ENCODE assay signal across 16 cellular contexts in genomic region chr15:29676961-29677402, GRCh38.
DNase-seq lines count a peak whose midpoint lies in the region; ATAC-seq, FAIRE-seq and TF ChIP-seq lines count a peak whose summit lies in the region.
"Had no signal": no experiment of that assay in that cellular context is flagged by ENCODE, and none has a peak within 500 bp of the region (broad histone marks: within the 10 kb centered on the region; RNA-seq: fewer than 3 reads in every experiment).

No MANE protein-coding gene starts in this region.

- no peaks in the 10 kb centered on the region for H3K36me3 Mint-ChIP-seq in naive thymus-derived CD4-positive, alpha-beta T cell

- H2AFZ ChIP-seq in ACC112 (ENCODE audit: low read length, unreplicated experiment): peak overlapping the region; percentile 73

- no peak for FAIRE-seq in urothelium cell line (lab: Jason Lieb, UNC)

- H3K4me3 Mint-ChIP-seq in naive thymus-derived CD4-positive, alpha-beta T cell: no peak overlapping the region

- WGBS in body of pancreas, 2 donors: 59 to 63% methylated on average over 8 of the region's 8 CpGs

- peaks cover 0 to 5% (median 0%) of the 10 kb centered on the region in 7 donors for H3K4me1 Mint-ChIP-seq in naive thymus-derived CD4-positive, alpha-beta T cell

- peaks cover 29% of the 10 kb centered on the region for H3K4me1 ChIP-seq in ACC112 (ENCODE audit: control insufficient read depth, insufficient read depth, low read length, unreplicated experiment)
- peaks cover 33% of the 10 kb centered on the region for H3K4me1 ChIP-seq in body of pancreas
- no peaks in the 10 kb centered on the region for H3K4me1 ChIP-seq in SJCRH30
- H3K4me1 ChIP-seq in naive thymus-derived CD4-positive, alpha-beta T cell (ENCODE audit: control insufficient read depth in 2 of 2, insufficient read depth in 2 of 2, low read length in 2 of 2): no peaks in the 10 kb centered on the region
- H3K4me1 ChIP-seq: BE2C had no signal

- H3K27me3 ChIP-seq in ACC112 (ENCODE audit: insufficient read depth, low read length): no peaks in the 10 kb centered on the region
- H3K27me3 ChIP-seq in body of pancreas: no peaks in the 10 kb centered on the region
- H3K27me3 ChIP-seq in SJCRH30: no peaks in the 10 kb centered on the region
- peaks cover 0 to 3% of the 10 kb centered on the region in 2 donors for H3K27me3 ChIP-seq in naive thymus-derived CD4-positive, alpha-beta T cell (ENCODE audit: control insufficient read depth in 2 of 2, insufficient read depth in 2 of 2, low read length in 2 of 2)
- H3K27me3 ChIP-seq: BE2C had no signal

- H3K4me3 ChIP-seq in ACC112 (ENCODE audit: low read depth, low read length) (peak overlapping the region; percentile 58), body of pancreas (no peak overlapping the region), SJCRH30 (no peak overlapping the region)
- H3K4me3 ChIP-seq in naive thymus-derived CD4-positive, alpha-beta T cell (ENCODE audit: low read length): no peak overlapping the region
- H3K4me3 ChIP-seq: gastrocnemius medialis had no signal

- intact Hi-C loops in body of pancreas (cut with DNase I): no loop called here
- intact Hi-C loops in naive thymus-derived CD4-positive, alpha-beta T cell (cut with micrococcal nuclease): no loop called here

- peaks cover 3% of the 10 kb centered on the region; the same call in 1 of the 2 replicates for H3K36me3 ChIP-seq in ACC112 (ENCODE audit: insufficient read depth, low read length)
- no peaks in the 10 kb centered on the region for H3K36me3 ChIP-seq in body of pancreas (replicated peaks in 1 of 2; ENCODE audit: insufficient read depth in 1 of 2, low read depth in 2 of 2)
- no peaks in the 10 kb centered on the region for H3K36me3 ChIP-seq in SJCRH30
- H3K36me3 ChIP-seq in naive thymus-derived CD4-positive, alpha-beta T cell (ENCODE audit: control insufficient read depth in 2 of 3, insufficient read depth in 3 of 3, low read length in 3 of 3): no peaks in the 10 kb centered on the region
- H3K36me3 ChIP-seq: BE2C, gastrocnemius medialis had no signal

- peaks cover 0 to 4% (median 0%) of the 10 kb centered on the region in 11 donors for H3K9me3 Mint-ChIP-seq in naive thymus-derived CD4-positive, alpha-beta T cell

- H3K27ac ChIP-seq in ACC112 (ENCODE audit: low read depth, low read length) (peak overlapping the region; percentile 65), body of pancreas (peak overlapping the region in 3 of 4 donors; percentile 78 to 94 (median 90)), SJCRH30 (no peak overlapping the region)
- no peak overlapping the region for H3K27ac ChIP-seq in naive thymus-derived CD4-positive, alpha-beta T cell (ENCODE audit: low read depth, low read length)
- H3K27ac ChIP-seq: gastrocnemius medialis had no signal

- peaks cover 15% of the 10 kb centered on the region for H3K79me2 ChIP-seq in ACC112 (ENCODE audit: control insufficient read depth, insufficient read depth, low read length, unreplicated experiment)

- no peak overlapping the region for H3K27ac Mint-ChIP-seq in naive thymus-derived CD4-positive, alpha-beta T cell

- TF ChIP-seq CTCF in body of pancreas (IDR thresholded peaks at IDR 0.05): no peak

- POLR2A ChIA-PET in naive thymus-derived CD4-positive, alpha-beta T cell (lab: Charles Lee): no interaction called here

- DNase-seq in HT1080 (ENCODE audit: low read depth) (peak; percentile 68), body of pancreas (peak in 1 of 4 donors; percentile 36), left kidney (ENCODE audit: low read depth, low spot score) (peak; percentile 82), SJCRH30 (no peak), urothelium cell line (ENCODE audit: low spot score) (no peak)
- no peak for DNase-seq in stimulated activated CD4-positive, alpha-beta T cell treated with anti-CD3 and anti-CD28 coated beads, Interleukin-4, amount 100 ng/mL, for 24 hours
- no peak for DNase-seq in naive thymus-derived CD4-positive, alpha-beta T cell
- DNase-seq: activated CD4-positive, alpha-beta T cell treated with anti-CD3 and anti-CD28 coated beads, Interleukin-2, amount 50 U/mL, for 1 hour; activated effector memory CD4-positive, alpha-beta T cell treated with Interleukin-2 at 50 U/mL for 16 hours; BE2C; cortex of kidney; gastrocnemius medialis; left cardiac atrium; NCI-H1436; nucleus accumbens had no signal

- CTCF ChIA-PET in naive thymus-derived CD4-positive, alpha-beta T cell (lab: Charles Lee): no interaction called here

- H3K27me3 Mint-ChIP-seq in naive thymus-derived CD4-positive, alpha-beta T cell: peaks cover 26 to 41% (median 37%) of the 10 kb centered on the region in 5 donors

- no peak for ATAC-seq in body of pancreas
- ATAC-seq in naive thymus-derived CD4-positive, alpha-beta T cell: no peak
- ATAC-seq: gastrocnemius medialis had no signal

- no peaks in the 10 kb centered on the region for H3K9me3 ChIP-seq in body of pancreas
- H3K9me3 ChIP-seq in SJCRH30 (replicated peaks): no peaks in the 10 kb centered on the region
- no peaks in the 10 kb centered on the region for H3K9me3 ChIP-seq in naive thymus-derived CD4-positive, alpha-beta T cell (ENCODE audit: control insufficient read depth in 2 of 3, low read length in 3 of 3)
- H3K9me3 ChIP-seq: BE2C, gastrocnemius medialis had no signal

- peak in 1 of 3 donors; percentile 18 for TF ChIP-seq POLR2A in body of pancreas (IDR thresholded peaks at IDR 0.05)

Comparison
In these comparisons a context has a peak if more than half of its experiments do, and no peak if none do; other contexts are left out.
1. H3K27ac ChIP-seq: peak in ACC112 (single experiment) and body of pancreas (3 of 4); none in SJCRH30 (single experiment) and naive thymus-derived CD4-positive, alpha-beta T cell (single experiment).
2. DNase-seq: peak in HT1080 (single experiment) and left kidney (single experiment); none in SJCRH30 (0 of 2), stimulated activated CD4-positive, alpha-beta T cell treated with anti-CD3 and anti-CD28 coated beads, Interleukin-4, amount 100 ng/mL, for 24 hours (single experiment), naive thymus-derived CD4-positive, alpha-beta T cell (0 of 9) and urothelium cell line (single experiment).